1 cellular context compared by ENCODE assay signal in genomic region chr1:155978325-155978972, GRCh38.
TF ChIP-seq lines count a peak whose summit lies in the region.

Gene ARHGEF2 (minus strand): TSS chr1:155978547. CDS start chr1:155978427, 120 bp downstream.

TF ChIP-seq in K562, 482 proteins besides CTCF, POLR2A, EP300 and RAD21 (continued from another document and continues in another):
- TF ChIP-seq ZNF655 (CRISPR knock-in tag; IDR thresholded peaks at IDR 0.05) (no peak), SIN3A (IDR thresholded peaks at IDR 0.05; ENCODE audit: borderline replicate concordance in 2 of 2, control insufficient read depth in 1 of 2, low read depth in 2 of 2, low read length in 2 of 2) (peak; percentile 39 to 72; a peak in 2 of 4 replicates), KAT7 (CRISPR knock-in tag; IDR thresholded peaks at IDR 0.05; ENCODE audit: borderline replicate concordance) (peak; percentile 65; the same call in 1 of the 2 replicates), CXXC5 (CRISPR knock-in tag; IDR thresholded peaks at IDR 0.05) (peak; percentile 73), ZKSCAN1 (IDR thresholded peaks at IDR 0.05; ENCODE audit: low read depth, low read length) (0 out of 2 replicates have a peak, but pooled peaks have one; percentile 30), TFAP4 (CRISPR knock-in tag; IDR thresholded peaks at IDR 0.05; ENCODE audit: borderline replicate concordance) (peak; percentile 10; the same call in 1 of the 2 replicates), ZNF175 (CRISPR knock-in tag; IDR thresholded peaks at IDR 0.05; ENCODE audit: low read depth) (no peak), SNAPC5 (CRISPR knock-in tag; IDR thresholded peaks at IDR 0.05) (no peak), ZNF384 (IDR thresholded peaks at IDR 0.05; ENCODE audit: low read depth, low read length) (no peak), FOXK2 (conservative IDR thresholded peaks at IDR 0.05 in 1 of 2, IDR thresholded peaks at IDR 0.05 in 1 of 2; ENCODE audit: low read depth in 2 of 2) (peak in 1 of 2 experiments; percentile 9; a peak in 1 of 4 replicates), TCF3 (CRISPR knock-in tag; IDR thresholded peaks at IDR 0.05) (no peak), RBM39 (optimal IDR thresholded peaks at IDR 0.05; ENCODE audit: low read depth, low read length) (no peak), ZBTB40 (IDR thresholded peaks at IDR 0.05) (peak; percentile 5; the same call in 1 of the 2 replicates), ZBTB40 (CRISPR knock-in tag; IDR thresholded peaks at IDR 0.05) (no peak), ESRRA (IDR thresholded peaks at IDR 0.05; ENCODE audit: borderline replicate concordance, low read depth) (no peak), KDM1A (IDR thresholded peaks at IDR 0.05) (peak in 1 of 2 experiments; percentile 36; a peak in 1 of 4 replicates), CTCFL (IDR thresholded peaks at IDR 0.05; ENCODE audit: borderline replicate concordance, insufficient read depth, low read depth, low read length, poor library complexity, severe bottlenecking) (peak; percentile 17), ZNF12 (CRISPR knock-in tag; IDR thresholded peaks at IDR 0.05) (no peak), BACH1 (tag; IDR thresholded peaks at IDR 0.05) (no peak), FOXM1 (IDR thresholded peaks at IDR 0.05; ENCODE audit: low read depth) (no peak), FOXM1 (CRISPR knock-in tag; IDR thresholded peaks at IDR 0.05; ENCODE audit: low read depth) (0 out of 2 replicates have a peak, but pooled peaks have one; percentile 58), CC2D1A (IDR thresholded peaks at IDR 0.05) (0 out of 2 replicates have a peak, but pooled peaks have one; percentile 49), FIP1L1 (IDR thresholded peaks at IDR 0.05; ENCODE audit: low read depth, low read length, poor library complexity, severe bottlenecking) (peak; percentile 31), MED1 (CRISPR knock-in tag; IDR thresholded peaks at IDR 0.05; ENCODE audit: borderline replicate concordance) (no peak), ARID4B (CRISPR knock-in tag; IDR thresholded peaks at IDR 0.05) (peak; percentile 6; the same call in 1 of the 2 replicates), HCFC1 (IDR thresholded peaks at IDR 0.05; ENCODE audit: low read depth, low read length) (no peak), HDAC8 (tag; IDR thresholded peaks at IDR 0.05) (no peak), ZNF57 (CRISPR knock-in tag; IDR thresholded peaks at IDR 0.05) (no peak), CBX5 (IDR thresholded peaks at IDR 0.05; ENCODE audit: borderline replicate concordance, low read depth) (0 out of 2 replicates have a peak, but pooled peaks have one; percentile 13), ZKSCAN8 (CRISPR knock-in tag; IDR thresholded peaks at IDR 0.05) (no peak), HNRNPLL (IDR thresholded peaks at IDR 0.05; ENCODE audit: low read depth, low read length, poor library complexity, severe bottlenecking) (peak; percentile 12), RB1 (IDR thresholded peaks at IDR 0.05; ENCODE audit: low read depth) (peak; percentile 24; the same call in 1 of the 2 replicates), SAP30 (IDR thresholded peaks at IDR 0.05; ENCODE audit: borderline replicate concordance, insufficient read depth, low read depth, low read length, poor library complexity, severe bottlenecking) (peak; percentile 10), MBD2 (IDR thresholded peaks at IDR 0.05; ENCODE audit: borderline replicate concordance, low read depth) (peak; percentile 63), ZBTB11 (CRISPR knock-in tag; IDR thresholded peaks at IDR 0.05) (peak in 1 of 3 experiments; percentile 66; a peak in 2 of 6 replicates), COPS2 (conservative IDR thresholded peaks at IDR 0.05) (no peak), MTA1 (IDR thresholded peaks at IDR 0.05; ENCODE audit: borderline replicate concordance) (peak; percentile 29; the same call in 1 of the 2 replicates)
